Comparison of ENCODE assay signal across 23 cellular contexts in the genomic region with DNA sequence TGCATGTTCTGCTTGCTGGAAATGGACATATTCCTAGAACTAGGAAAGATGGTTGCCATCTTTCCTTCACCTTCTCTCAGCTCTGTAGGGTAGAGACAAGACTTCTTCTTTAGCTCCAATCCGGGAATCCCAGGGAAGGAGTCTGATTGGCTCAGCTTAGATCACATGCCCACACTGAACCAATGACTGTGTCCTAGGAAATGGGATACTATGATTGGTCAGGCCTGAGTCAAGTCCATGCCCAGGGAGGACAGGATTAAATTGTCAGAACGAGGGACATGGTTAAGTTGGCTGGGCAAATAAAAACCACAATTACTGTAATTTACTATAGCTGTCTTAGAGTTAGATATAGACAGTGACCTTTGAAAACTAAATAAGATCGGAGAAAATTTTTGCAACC. TPM values are rescaled to one million over a fixed set of nuclear protein-coding genes. Genes with fewer than 3 reads are reported as not detected.
"Had no signal": no experiment of that assay in that cellular context is flagged by ENCODE, and none has a peak within 500 bp of the region (broad histone marks: within the 10 kb centered on the region; RNA-seq: fewer than 3 reads in every experiment).

No MANE protein-coding gene starts in this region.

- FAIRE-seq: bronchial epithelial cell, frontal cortex had no signal

- H3K4me1 ChIP-seq: lower lobe of right lung, parathyroid adenoma, vagina had no signal

- H3K27ac ChIP-seq: left lung, lower lobe of right lung, parathyroid adenoma, spleen, vagina had no signal

- H2AFZ ChIP-seq: parathyroid adenoma had no signal

- H3K4me3 ChIP-seq: left lung, lower lobe of right lung, spleen, vagina had no signal

- H3K9ac ChIP-seq: parathyroid adenoma had no signal

- DNase-seq: activated B cell treated with CpG ODN at 0.5 μM for 24 hours; activated CD8-positive, alpha-beta memory T cell treated with anti-CD3 and anti-CD28 coated beads, Interleukin-2, amount 10 ng/mL, durations not matched to agents 7 days and 5 days; activated CD8-positive, alpha-beta T cell treated with anti-CD3 and anti-CD28 coated beads, Interleukin-2, amount 10 ng/mL, durations not matched to agents 7 days and 5 days; activated naive CD8-positive, alpha-beta T cell treated with anti-CD3 and anti-CD28 coated beads, Interleukin-2, amount 50 U/mL, for 24 hours; activated T-cell treated with anti-CD3 and anti-CD28 coated beads, Interleukin-2, amount 50 U/mL, for 48 hours; endodermal cell; kidney glomerular epithelial cell; left lung; lower lobe of right lung; mesenchymal stem cell; naive thymus-derived CD8-positive, alpha-beta T cell; nucleus accumbens; right cardiac atrium; spleen; stimulated activated naive CD4-positive, alpha-beta T cell treated with Interleukin-2 at 50 U/mL for 16 hours; T-helper 2 cell had no signal

- H3K9me3 ChIP-seq: left lung, lower lobe of right lung, spleen, vagina had no signal

- ATAC-seq: activated CD8-positive, alpha-beta memory T cell treated with anti-CD3 and anti-CD28 coated beads, Interleukin-2, amount 10 ng/mL, durations not matched to agents 7 days and 5 days; activated CD8-positive, alpha-beta T cell treated with anti-CD3 and anti-CD28 coated beads, Interleukin-2, amount 10 ng/mL, durations not matched to agents 7 days and 5 days; activated naive CD8-positive, alpha-beta T cell treated with anti-CD3 and anti-CD28 coated beads, Interleukin-2, amount 50 U/mL, for 24 hours; esophagus mucosa; left lung; lower lobe of right lung; naive thymus-derived CD8-positive, alpha-beta T cell; right cardiac atrium had no signal

- H3K27me3 ChIP-seq: left lung, spleen, vagina had no signal

RNA-seq across cellular contexts. Expression of gene M1AP, which starts 37.3 kb away (rescaled TPM):
- total RNA-seq: activated B cell treated with CpG ODN at 0.5 μM for 24 hours; activated CD8-positive, alpha-beta memory T cell treated with anti-CD3 and anti-CD28 coated beads, Interleukin-2, amount 10 ng/mL, durations not matched to agents 7 days and 5 days; activated CD8-positive, alpha-beta T cell treated with anti-CD3 and anti-CD28 coated beads, Interleukin-2, amount 10 ng/mL, durations not matched to agents 7 days and 5 days; activated T-helper 2 cell treated with anti-CD3 and anti-CD28 coated beads, Interferon-gamma antibody, Interleukin-2, Interleukin-4, amounts not matched to agents 10 μg/mL and 5 μg/mL and 100 μg/mL, durations not matched to agents 14 hours and 24 hours and 36 hours; naive thymus-derived CD8-positive, alpha-beta T cell; temporal lobe had no signal
